In genomic region chr12:56152756-56153137, GRCh38 we compare ENCODE assay signal across 8 cellular contexts. TPM values are rescaled to one million over a fixed set of nuclear protein-coding genes. Genes with fewer than 3 reads are reported as not detected.
DNase-seq lines count a peak whose midpoint lies in the region; ATAC-seq and TF ChIP-seq lines count a peak whose summit lies in the region.

No MANE protein-coding gene starts in this region.

- TF ChIP-seq CTCF in BJ (IDR thresholded peaks at IDR 0.05; ENCODE audit: insufficient read depth, low read depth, low read length) (no peak), LNCaP clone FGC (IDR thresholded peaks at IDR 0.05; ENCODE audit: control insufficient read depth, extremely low read depth, insufficient read depth) (no peak), colonic mucosa (IDR thresholded peaks at IDR 0.05) (no peak), natural killer cell (IDR thresholded peaks at IDR 0.05) (no peak)

- no peaks in the 10 kb centered on the region for H3K27me3 Mint-ChIP-seq in natural killer cell (ENCODE audit: low read depth in 2 of 2)

- no peaks in the 10 kb centered on the region for H3K36me3 Mint-ChIP-seq in natural killer cell

- no peak for ATAC-seq in natural killer cell

- H3K9ac ChIP-seq in colonic mucosa (ENCODE audit: low read depth in 2 of 2, low read length in 2 of 2) = peak overlapping the region; percentile 75 to 92

- peaks cover 14 to 38% of the 10 kb centered on the region in 2 donors for H3K4me1 Mint-ChIP-seq in natural killer cell

- H3K27me3 ChIP-seq in BJ (ENCODE audit: control insufficient read depth, insufficient read depth, low read length) (no peaks in the 10 kb centered on the region), colonic mucosa (no peaks in the 10 kb centered on the region)

- DNase-seq in BJ (ENCODE audit: low read depth) = no peak
- DNase-seq in LNCaP clone FGC (ENCODE audit: low read depth) = no peak
- DNase-seq in colonic mucosa = no peak
- DNase-seq in natural killer cell = no peak
- DNase-seq in hepatic stellate cell (ENCODE audit: low spot score) = no peak
- DNase-seq in kidney glomerular epithelial cell (lab: John Stamatoyannopoulos, UW) = no peak
- DNase-seq in Ammon's horn (ENCODE audit: low spot score) = no peak
- DNase-seq in D341Med (ENCODE audit: low spot score) = no peak

- H3K36me3 ChIP-seq in BJ (ENCODE audit: control insufficient read depth, insufficient read depth, low read length) (peaks cover 2% of the 10 kb centered on the region; the same call in 1 of the 2 replicates), colonic mucosa (no peaks in the 10 kb centered on the region)

- no peaks in the 10 kb centered on the region for H3K9me3 Mint-ChIP-seq in natural killer cell

- H3K4me3 ChIP-seq in BJ (ENCODE audit: low read depth, low read length) (peak overlapping the region; percentile 57), LNCaP clone FGC (ENCODE audit: low read depth, low read length) (peak overlapping the region; percentile 66), colonic mucosa (peak overlapping the region; percentile 42)

- peaks cover 12% of the 10 kb centered on the region for H3K4me1 ChIP-seq in colonic mucosa

- H3K27ac ChIP-seq in colonic mucosa = no peak overlapping the region

- peak overlapping the region; percentile 94 to 99 for H3K27ac Mint-ChIP-seq in natural killer cell

- peak overlapping the region; percentile 84 for H3K4me3 Mint-ChIP-seq in natural killer cell

- POLR2A ChIA-PET in BJ (lab: Charles Lee) = no interaction called here

- CTCF ChIA-PET in BJ (lab: Yijun Ruan, JAX) = no interaction called here

- H3K9me3 ChIP-seq in colonic mucosa = no peaks in the 10 kb centered on the region

- intact Hi-C loops in colonic mucosa (cut with DNase I) (no loop called here), natural killer cell (cut with micrococcal nuclease) (loop anchor here (1.0 to 10.0 kb wide), 3 partner anchors 24 to 108 kb away; partner anchors contain the start of genes ESYT1, RPS26 and SMARCC2)

RNA-seq across cellular contexts. Expression of gene MYL6B, which starts 0.4 kb away (rescaled TPM):
- 74.1 and 75.4 TPM in 2 replicates for polyA plus RNA-seq in BJ (2011; rRNA removed)
- 21.6 and 24.2 TPM in 2 replicates for polyA minus RNA-seq in BJ (2011; rRNA and poly(A)+ RNA removed)
- total RNA-seq in colonic mucosa (10 to 100 TPM; 18.6 to 19.1 TPM), natural killer cell (1 to 10 TPM; 6.7 to 8.9 (median 7.4) TPM)

RNA-seq across cellular contexts. Expression of gene MYL6, which starts 5.4 kb away (rescaled TPM):
- 5,667 and 6,879 TPM in 2 replicates for polyA plus RNA-seq in BJ (2011; rRNA removed)
- 985 and 1,932 TPM in 2 replicates for polyA minus RNA-seq in BJ (2011; rRNA and poly(A)+ RNA removed)
- total RNA-seq in colonic mucosa (1,000 to 10,000 TPM; 1,641 to 1,922 TPM), natural killer cell (1,000 to 10,000 TPM in 2 of 3 donors, 100 to 1,000 TPM in 1; 881 to 1,204 (median 1,015) TPM)

RNA-seq across cellular contexts. Expression of gene ESYT1, which starts 24.7 kb away (rescaled TPM):
- polyA plus RNA-seq in BJ (2011; rRNA removed) = 180 and 264 TPM in 2 replicates
- polyA minus RNA-seq in BJ (2011; rRNA and poly(A)+ RNA removed) = 268 and 305 TPM in 2 replicates
- total RNA-seq in colonic mucosa = 10 to 100 TPM; 63.9 to 72.8 TPM
- total RNA-seq in natural killer cell = 100 to 1,000 TPM; 198 to 215 (median 199) TPM

RNA-seq across cellular contexts. Expression of gene ZC3H10, which starts 34.7 kb away (rescaled TPM):
- 1.4 and 1.6 TPM in 2 replicates for polyA plus RNA-seq in BJ (2011; rRNA removed)
- 2.9 and 3.7 TPM in 2 replicates for polyA minus RNA-seq in BJ (2011; rRNA and poly(A)+ RNA removed)
- total RNA-seq in colonic mucosa (1 to 10 TPM; 3.5 to 6.1 TPM), natural killer cell (10 to 100 TPM; 12.0 to 24.3 (median 16.2) TPM)

RNA-seq across cellular contexts. Expression of gene RPL41, which starts 36.3 kb away (rescaled TPM):
- 5,645 and 7,867 TPM in 2 replicates for polyA plus RNA-seq in BJ (2011; rRNA removed)
- polyA minus RNA-seq in BJ (2011; rRNA and poly(A)+ RNA removed) = 516 and 877 TPM in 2 replicates
- 1,000 to 10,000 TPM; 3,248 to 3,669 TPM for total RNA-seq in colonic mucosa
- total RNA-seq in natural killer cell = 1,000 to 10,000 TPM; 2,342 to 3,083 (median 3,009) TPM
